In the genomic region with DNA sequence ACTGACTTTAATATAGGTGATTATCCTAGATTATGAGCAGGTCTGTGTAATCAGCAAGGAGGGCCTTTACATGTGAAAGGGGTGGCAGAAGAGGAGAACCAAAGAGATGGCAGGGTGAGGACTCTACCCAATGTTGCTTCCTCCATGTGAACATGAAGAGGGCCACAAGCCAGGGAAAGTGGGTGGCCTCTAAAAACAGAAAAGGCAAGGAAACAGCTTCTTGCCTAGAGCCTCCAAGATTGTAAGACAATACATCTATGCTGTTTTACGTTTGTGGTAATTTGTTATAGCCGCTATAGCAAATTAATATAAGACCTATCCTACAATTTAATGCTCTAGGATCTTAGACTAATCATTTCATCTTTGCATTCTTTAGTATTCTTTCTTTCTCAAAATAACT, we compare ENCODE assay signal across 20 cellular contexts.
DNase-seq lines count a peak whose midpoint lies in the region; ATAC-seq, FAIRE-seq and TF ChIP-seq lines count a peak whose summit lies in the region.
"Had no signal": no experiment of that assay in that cellular context is flagged by ENCODE, and none has a peak within 500 bp of the region (broad histone marks: within the 10 kb centered on the region; RNA-seq: fewer than 3 reads in every experiment).

No MANE protein-coding gene starts in this region.

- H4K20me1 ChIP-seq in HepG2 (ENCODE audit: insufficient read depth, low read length) = no peaks in the 10 kb centered on the region
- H4K20me1 ChIP-seq in neural progenitor cell (ENCODE audit: low read depth) = peaks cover 31% of the 10 kb centered on the region

- TF ChIP-seq EP300 in HepG2 (IDR thresholded peaks at IDR 0.05; ENCODE audit: low read depth in 2 of 2, low read length in 2 of 2) (no peak), HepG2 (CRISPR knock-in tag; IDR thresholded peaks at IDR 0.05; ENCODE audit: borderline replicate concordance) (no peak)

- H3K9ac ChIP-seq in HepG2 (ENCODE audit: insufficient read depth, low read depth, low read length) (peak overlapping the region; percentile 54), neural progenitor cell (no peak overlapping the region)

- TF ChIP-seq POLR2A in HepG2 (IDR thresholded peaks at IDR 0.05; ENCODE audit: insufficient read depth in 1 of 2, low read depth in 2 of 2, low read length in 2 of 2) (no peak), right lobe of liver (IDR thresholded peaks at IDR 0.05) (no peak)

- H3K4me2 ChIP-seq in HepG2 (ENCODE audit: low read depth, low read length) (peak overlapping the region; percentile 40), neural progenitor cell (no peak overlapping the region)
- H3K4me2 ChIP-seq: A549 had no signal

- no peak for TF ChIP-seq CTCF in HepG2 (CRISPR knock-in tag; IDR thresholded peaks at IDR 0.05)
- TF ChIP-seq CTCF in right lobe of liver (IDR thresholded peaks at IDR 0.05) = no peak
- TF ChIP-seq CTCF in neural progenitor cell (IDR thresholded peaks at IDR 0.05) = no peak
- no peak for TF ChIP-seq CTCF in psoas muscle (IDR thresholded peaks at IDR 0.05)

- peaks cover 5% of the 10 kb centered on the region for H3K27me3 Mint-ChIP-seq in neural progenitor cell (ENCODE audit: insufficient read depth, low read depth)
- H3K27me3 Mint-ChIP-seq: B cell had no signal

- H3K4me3 ChIP-seq in HepG2 (replicated peaks in 1 of 3; ENCODE audit: insufficient read depth in 1 of 3, low read depth in 2 of 3, low read length in 3 of 3) (no peak overlapping the region), right lobe of liver (no peak overlapping the region), neural progenitor cell (no peak overlapping the region), psoas muscle (no peak overlapping the region)
- H3K4me3 ChIP-seq: A549, SJSA1 had no signal

- ATAC-seq in HepG2 (no peak), right lobe of liver (no peak), GM19467 (IDR thresholded peaks at IDR 0.05; ENCODE audit: unreplicated experiment) (no peak), psoas muscle (no peak)
- ATAC-seq: A549 had no signal

- intact Hi-C loops in HepG2 (cut with micrococcal nuclease; ENCODE audit: unreplicated experiment) = loop anchor here (1.0 to 2.0 kb wide), 3 partner anchors 12 to 17 kb away; no protein-coding TSS in a partner anchor
- intact Hi-C loops in right lobe of liver (cut with DNase I) = no loop called here
- intact Hi-C loops in psoas muscle (cut with DNase I) = no loop called here

- WGBS in HepG2 (ENCODE audit: low lambda C conversion rate) = 48% methylated on average over 2 of the region's 2 CpGs
- WGBS in right lobe of liver (ENCODE audit: insufficient coverage, low coverage, low lambda C conversion rate, missing lambda C conversion rate) = 93% methylated on average over 2 of the region's 2 CpGs
- 87 to 93% (median 89%) methylated on average over 2 of the region's 2 CpGs for WGBS in psoas muscle, 3 donors

- H3K27me3 ChIP-seq in HepG2 (ENCODE audit: control insufficient read depth in 1 of 2, insufficient read depth in 2 of 2, low read length in 2 of 2) (no peaks in the 10 kb centered on the region), right lobe of liver (no peaks in the 10 kb centered on the region), neural progenitor cell (no peaks in the 10 kb centered on the region), psoas muscle (ENCODE audit: insufficient read depth in 3 of 3, low read length in 2 of 3) (no peaks in the 10 kb centered on the region)
- H3K27me3 ChIP-seq: SJSA1 had no signal

- H3K79me2 ChIP-seq in HepG2 (ENCODE audit: insufficient read depth, low read length) (peaks cover 3% of the 10 kb centered on the region), neural progenitor cell (ENCODE audit: low read depth) (peaks cover 2% of the 10 kb centered on the region)

- POLR2A ChIA-PET in HepG2 (lab: Yijun Ruan, JAX) = interaction anchor here (0.7 to 4.1 kb wide), 23 partner anchors 9 to 305 kb away, joined by 3 to 74 read pairs (median 5); a partner anchor contains a TSS

- no peak overlapping the region for H3K27ac Mint-ChIP-seq in neural progenitor cell
- H3K27ac Mint-ChIP-seq: B cell, CD14-positive monocyte had no signal

- H3K4me1 ChIP-seq in HepG2 (ENCODE audit: insufficient read depth, low read length) = peaks cover 87% of the 10 kb centered on the region
- H3K4me1 ChIP-seq in right lobe of liver = peaks cover 0 to 58% (median 26%) of the 10 kb centered on the region in 4 donors
- H3K4me1 ChIP-seq in neural progenitor cell = peaks cover 38% of the 10 kb centered on the region
- H3K4me1 ChIP-seq in psoas muscle = peaks cover 24% of the 10 kb centered on the region
- H3K4me1 ChIP-seq: SJSA1 had no signal

- peaks cover 34% of the 10 kb centered on the region for H3F3A ChIP-seq in neural progenitor cell (ENCODE audit: low read depth)

- H3K36me3 ChIP-seq in HepG2 (replicated peaks in 1 of 2; ENCODE audit: control insufficient read depth in 1 of 2, insufficient read depth in 2 of 2, low read length in 2 of 2) = peaks cover 8 to 24% of the 10 kb centered on the region in 2 experiments; a peak in 3 of 5 replicates
- H3K36me3 ChIP-seq in right lobe of liver = peaks cover 0 to 16% (median 8%) of the 10 kb centered on the region in 4 donors
- no peaks in the 10 kb centered on the region for H3K36me3 ChIP-seq in neural progenitor cell
- H3K36me3 ChIP-seq in psoas muscle (ENCODE audit: insufficient read depth in 1 of 2, low read depth in 1 of 2) = peaks cover 8 to 30% of the 10 kb centered on the region in 2 donors

- TSS peak; percentile 26 for BruUV-seq in HepG2 (replicated peaks; lab: Mats Ljungman, UMichigan)

- no peaks in the 10 kb centered on the region for H3K9me3 Mint-ChIP-seq in neural progenitor cell

- in situ Hi-C loops in HepG2 (cut with HindIII; ENCODE audit: extremely low pct_ligation_motif_present, low pct_unique_long_range_greater_than_20kb) = no loop called here

- no peaks in the 10 kb centered on the region for H3K9me3 ChIP-seq in HepG2 (ENCODE audit: low read length)
- H3K9me3 ChIP-seq in right lobe of liver = no peaks in the 10 kb centered on the region
- no peaks in the 10 kb centered on the region for H3K9me3 ChIP-seq in neural progenitor cell (ENCODE audit: low read depth)
- H3K9me3 ChIP-seq in psoas muscle = no peaks in the 10 kb centered on the region
- H3K9me3 ChIP-seq: A549, SJSA1 had no signal

- FAIRE-seq in HepG2 (lab: Jason Lieb, UNC) = no peak
- FAIRE-seq: A549, RCC 7860 had no signal

- H3K27ac ChIP-seq in HepG2 (ENCODE audit: extremely low read length, insufficient read depth, low read length) (peak overlapping the region; percentile 90), right lobe of liver (peak overlapping the region in 1 of 3 donors; percentile 21), neural progenitor cell (peak overlapping the region; percentile 42), psoas muscle (no peak overlapping the region)
- H3K27ac ChIP-seq: A549, SJSA1 had no signal

- H3K4me1 Mint-ChIP-seq in neural progenitor cell = peaks cover 45% of the 10 kb centered on the region
- H3K4me1 Mint-ChIP-seq: B cell had no signal

- peaks cover 48% of the 10 kb centered on the region for H3K36me3 Mint-ChIP-seq in neural progenitor cell

- H3K4me3 Mint-ChIP-seq in neural progenitor cell = no peak overlapping the region
- H3K4me3 Mint-ChIP-seq: B cell, CD14-positive monocyte had no signal

- no peak for DNase-seq in HepG2 (ENCODE audit: low spot score)
- no peak for DNase-seq in right lobe of liver
- peak; percentile 20 for DNase-seq in fibroblast of peridontal ligament (ENCODE audit: extremely low read depth)
- no peak for DNase-seq in neural progenitor cell (ENCODE audit: low spot score)
- DNase-seq in NOMO-1 (lab: John Stamatoyannopoulos, UW; ENCODE audit: unreplicated experiment in 2 of 2) = no peak
- DNase-seq in psoas muscle = no peak
- DNase-seq: EL, KBM-7, NCI-H1092, NCI-H1436, NCI-H187 treated with DMSO at 0.1 percent for 48 hours, NCI-H2107, NCI-H510A, NCI-H748 treated with DMSO at 0.1 percent for 48 hours had no signal

- CTCF ChIA-PET in HepG2 (lab: Yijun Ruan, JAX; ENCODE audit: low intra/inter-chr PET ratio, low total read pairs) = no interaction called here

- no peak for TF ChIP-seq RAD21 in HepG2 (CRISPR knock-in tag; IDR thresholded peaks at IDR 0.05)

- H2AFZ ChIP-seq in HepG2 (ENCODE audit: low read length) (no peak overlapping the region), neural progenitor cell (replicated peaks) (no peak overlapping the region)

TF ChIP-seq in HepG2, 621 proteins besides CTCF, POLR2A, EP300 and RAD21:
- TF ChIP-seq, protein P1, sequence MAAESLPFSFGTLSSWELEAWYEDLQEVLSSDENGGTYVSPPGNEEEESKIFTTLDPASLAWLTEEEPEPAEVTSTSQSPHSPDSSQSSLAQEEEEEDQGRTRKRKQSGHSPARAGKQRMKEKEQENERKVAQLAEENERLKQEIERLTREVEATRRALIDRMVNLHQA (CRISPR knock-in tag; IDR thresholded peaks at IDR 0.05) = no peak
- TF ChIP-seq ZNF543 (CRISPR knock-in tag; IDR thresholded peaks at IDR 0.05) = peak; percentile 92; the same call in 1 of the 2 replicates
- TF ChIP-seq MED13 (CRISPR knock-in tag; IDR thresholded peaks at IDR 0.05) = no peak
